ENCODE assay signal across 22 cellular contexts in genomic region chr6:32794510-32794909, GRCh38. TPM values are rescaled to one million over a fixed set of nuclear protein-coding genes. Genes with fewer than 3 reads are reported as not detected.
DNase-seq lines count a peak whose midpoint lies in the region; ATAC-seq and TF ChIP-seq lines count a peak whose summit lies in the region.
"Had no signal": no experiment of that assay in that cellular context is flagged by ENCODE, and none has a peak within 500 bp of the region (broad histone marks: within the 10 kb centered on the region; RNA-seq: fewer than 3 reads in every experiment).

No MANE protein-coding gene starts in this region.

- DNase-seq in left cardiac atrium (no peak), Right ventricle myocardium inferior (ENCODE audit: missing footprints) (no peak), NOMO-1 treated with DMSO at 0.1 percent for 48 hours (lab: John Stamatoyannopoulos, UW; ENCODE audit: unreplicated experiment) (peak; percentile 92), globus pallidus (ENCODE audit: low spot score) (peak; percentile 38), upper lobe of right lung (no peak), SK-N-DZ (ENCODE audit: low spot score) (no peak), NCI-H2107 (lab: John Stamatoyannopoulos, UW) (no peak), AG08395 (ENCODE audit: low spot score) (no peak)
- DNase-seq: activated T-cell treated with anti-CD3 and anti-CD28 coated beads, Interleukin-2, amount 50 U/mL, for 48 hours; effector CD8-positive, alpha-beta T cell; islet precursor cell; NCI-H1092; NCI-H2171 treated with DMSO at 0.1 percent for 48 hours; NCI-H82; SHP77 treated with DMSO at 0.1 percent for 48 hours; small intestine; T1000 had no signal

- no peaks in the 10 kb centered on the region for H3K36me3 ChIP-seq in upper lobe of right lung
- H3K36me3 ChIP-seq: cardiac muscle cell, tibial nerve had no signal

- no peaks in the 10 kb centered on the region for H3K9me3 ChIP-seq in upper lobe of right lung
- H3K9me3 ChIP-seq: tibial nerve had no signal

- no peak overlapping the region for H3K4me3 ChIP-seq in upper lobe of right lung
- H3K4me3 ChIP-seq: cardiac muscle cell, tibial nerve had no signal

- peak; percentile 19 to 38 for ATAC-seq in left cardiac atrium
- no peak for ATAC-seq in Right ventricle myocardium inferior
- ATAC-seq in upper lobe of right lung = peak; percentile 75

- intact Hi-C loops in left cardiac atrium (cut with DNase I) (loop anchor here in 1 of 2 donors (10.0 kb wide), 1 partner anchor 550 kb away; no protein-coding TSS in a partner anchor), Right ventricle myocardium inferior (cut with DNase I) (no loop called here), upper lobe of right lung (cut with DNase I) (no loop called here)

- H3K4me1 ChIP-seq in upper lobe of right lung = no peaks in the 10 kb centered on the region

- H3K27ac ChIP-seq in upper lobe of right lung = no peak overlapping the region
- H3K27ac ChIP-seq: cardiac muscle cell, tibial nerve had no signal

- no peak for TF ChIP-seq CTCF in upper lobe of right lung (IDR thresholded peaks at IDR 0.05)

- H3K27me3 ChIP-seq in upper lobe of right lung = peaks cover 14% of the 10 kb centered on the region

RNA-seq across cellular contexts. Expression of gene HLA-DOB, which starts 22.3 kb away (rescaled TPM):
- under 1 TPM; 0.24 to 0.27 TPM for total RNA-seq in left cardiac atrium
- not detected for total RNA-seq in Right ventricle myocardium inferior
- total RNA-seq in upper lobe of right lung = 0.64 TPM
- polyA plus RNA-seq in SK-N-DZ (2014; cell fraction: cytosol; rRNA removed) = 0.21 TPM in 1 of 2 replicates, not detected in the other
- not detected in 2 replicates for polyA plus RNA-seq in SK-N-DZ (2014; cell fraction: nucleus; rRNA removed)
- total RNA-seq: cardiac muscle cell, G401 had no signal
- polyA plus RNA-seq: cardiac muscle cell had no signal

RNA-seq across cellular contexts. Expression of gene HLA-DQB2, which starts 31.2 kb away (rescaled TPM):
- 1 to 10 TPM; 1.3 to 4.1 TPM for total RNA-seq in left cardiac atrium
- 3.1 TPM for total RNA-seq in Right ventricle myocardium inferior
- 62.8 TPM for total RNA-seq in upper lobe of right lung
- not detected in 2 replicates for polyA plus RNA-seq in SK-N-DZ (2014; cell fraction: cytosol; rRNA removed)
- polyA plus RNA-seq in SK-N-DZ (2014; cell fraction: nucleus; rRNA removed) = not detected in 2 replicates
- total RNA-seq: cardiac muscle cell, G401, osteocyte had no signal
- polyA plus RNA-seq: adipose tissue, cardiac muscle cell had no signal

RNA-seq across cellular contexts. Expression of gene TAP2, which starts 44.0 kb away (rescaled TPM):
- 10 to 100 TPM; 19.4 to 30.7 TPM for total RNA-seq in left cardiac atrium
- total RNA-seq in Right ventricle myocardium inferior = 19.3 TPM
- total RNA-seq in upper lobe of right lung = 56.4 TPM
- polyA plus RNA-seq in SK-N-DZ (2014; cell fraction: cytosol; rRNA removed) = 0.71 and 1.2 TPM in 2 replicates
- polyA plus RNA-seq in SK-N-DZ (2014; cell fraction: nucleus; rRNA removed) = 0.37 and 1.2 TPM in 2 replicates

RNA-seq across cellular contexts. Expression of gene PSMB8, which starts 49.3 kb away (rescaled TPM):
- total RNA-seq in left cardiac atrium = 10 to 100 TPM; 30.2 to 33.3 TPM
- 19.6 TPM for total RNA-seq in Right ventricle myocardium inferior
- 86.9 TPM for total RNA-seq in upper lobe of right lung
- not detected in 2 replicates for polyA plus RNA-seq in SK-N-DZ (2014; cell fraction: cytosol; rRNA removed)
- not detected in 2 replicates for polyA plus RNA-seq in SK-N-DZ (2014; cell fraction: nucleus; rRNA removed)
- total RNA-seq: G401 had no signal

RNA-seq across cellular contexts. Expression of gene HLA-DQA2, which starts 53.3 kb away (rescaled TPM):
- total RNA-seq in left cardiac atrium = 1 to 10 TPM; 1.1 to 3.5 TPM
- total RNA-seq in Right ventricle myocardium inferior = 2.7 TPM
- 51.7 TPM for total RNA-seq in upper lobe of right lung
- not detected in 2 replicates for polyA plus RNA-seq in SK-N-DZ (2014; cell fraction: cytosol; rRNA removed)
- not detected in 2 replicates for polyA plus RNA-seq in SK-N-DZ (2014; cell fraction: nucleus; rRNA removed)
- total RNA-seq: cardiac muscle cell, G401, osteocyte had no signal
- polyA plus RNA-seq: adipose tissue, cardiac muscle cell had no signal

Comparison
In these comparisons a context has a peak if more than half of its experiments do, and no peak if none do; other contexts are left out.
1. DNase-seq: peak in NOMO-1 treated with DMSO at 0.1 percent for 48 hours (single experiment) and globus pallidus (single experiment); none in left cardiac atrium (single experiment), Right ventricle myocardium inferior (single experiment), upper lobe of right lung (single experiment), SK-N-DZ (single experiment), NCI-H2107 (single experiment) and AG08395 (single experiment).
2. RNA of gene HLA-DQB2, which starts 31.2 kb away (total RNA-seq): 62.8 TPM in upper lobe of right lung (single experiment); 1.3 to 4.1 TPM in left cardiac atrium and 3.1 TPM in Right ventricle myocardium inferior (single experiment); every median in the first group is over 10 times any median in the second.